8 cellular contexts compared by ENCODE assay signal in the genomic region with DNA sequence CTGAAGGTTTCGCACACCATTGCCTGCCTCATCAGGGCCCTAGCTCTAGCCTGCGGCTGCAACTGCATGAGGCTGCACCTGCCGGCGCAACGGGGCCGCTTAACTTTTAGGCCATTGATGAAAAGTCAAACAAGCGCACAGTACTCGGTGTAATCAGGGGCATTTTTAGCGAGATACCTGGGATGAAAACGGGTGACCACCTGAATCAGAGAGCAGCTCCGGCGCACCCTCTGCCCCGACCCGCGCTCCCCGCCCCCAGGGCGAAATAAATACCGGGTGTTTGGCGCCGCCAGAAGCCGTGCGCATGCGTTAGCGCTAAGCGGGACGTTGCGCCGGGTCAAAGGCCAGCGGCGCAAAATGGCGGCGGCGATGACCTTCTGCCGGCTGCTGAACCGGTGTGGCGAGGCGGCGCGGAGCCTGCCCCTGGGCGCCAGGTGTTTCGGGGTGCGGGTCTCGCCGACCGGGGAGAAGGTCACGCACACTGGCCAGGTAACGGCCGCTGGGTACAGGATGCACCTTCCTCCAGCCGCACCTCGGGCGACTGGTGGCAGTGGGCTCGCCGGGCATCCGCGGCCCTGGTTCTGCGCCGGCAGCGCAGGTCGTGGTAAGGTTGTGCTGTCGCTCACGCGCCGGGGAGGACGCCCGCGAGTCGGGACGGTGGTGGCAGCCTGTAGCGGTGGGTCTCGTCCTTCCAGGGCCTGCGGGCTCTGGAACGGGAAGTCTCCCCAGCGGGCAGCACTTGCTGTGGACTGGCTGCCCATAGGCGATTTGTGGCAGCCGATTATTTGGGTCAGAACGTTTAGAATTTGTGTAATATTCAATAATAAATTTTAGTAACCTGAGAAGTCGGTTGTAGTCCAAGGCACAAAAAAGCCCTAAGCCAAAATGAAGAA. TPM values are rescaled to one million over a fixed set of nuclear protein-coding genes. Genes with fewer than 3 reads are reported as not detected.
DNase-seq lines count a peak whose midpoint lies in the region; ATAC-seq and TF ChIP-seq lines count a peak whose summit lies in the region.

Gene NDUFS6 (plus strand): TSS at position 347 of the 893 bp plus-strand sequence. CDS start 11 bp downstream, at position 358.

- peak; percentile 13 for TF ChIP-seq RAD21 in neural cell (conservative IDR thresholded peaks at IDR 0.05)

- no peaks in the 10 kb centered on the region for H3K9me2 ChIP-seq in neural cell (ENCODE audit: insufficient read depth, low read length)

- H3K9me3 ChIP-seq in neural cell (ENCODE audit: low read length) = no peaks in the 10 kb centered on the region

- POLR2A ChIA-PET in RWPE1 (lab: Yijun Ruan, JAX; ENCODE audit: low non-redundant PET) = no interaction called here

- CTCF ChIA-PET in RWPE1 (lab: Yijun Ruan, JAX) = interaction anchor here (0.7 kb wide), 1 partner anchor 9 kb away, joined by 5 read pairs; no protein-coding TSS in a partner anchor

- DNase-seq in DMS79 (lab: John Stamatoyannopoulos, UW) (peak; percentile 25), KG1 (lab: John Stamatoyannopoulos, UW) (peak; percentile 63), RWPE1 (ENCODE audit: low spot score) (peak; percentile 63), fibroblast of villous mesenchyme (ENCODE audit: low read depth) (peak; percentile 61)
- DNase-seq in activated effector memory CD4-positive, alpha-beta T cell treated with anti-CD3 and anti-CD28 coated beads, Interleukin-2, amount 50 U/mL, for 16 hours = peak; percentile 94
- peak; percentile 76 to 81 for DNase-seq in stimulated activated naive CD8-positive, alpha-beta T cell treated with anti-CD3 and anti-CD28 coated beads, Interleukin-15, amount 100 ng/mL, for 72 hours

- TF ChIP-seq CTCF in RWPE1 (conservative IDR thresholded peaks at IDR 0.05; ENCODE audit: low read depth) (no peak), fibroblast of villous mesenchyme (IDR thresholded peaks at IDR 0.05; ENCODE audit: insufficient read depth, low read depth, low read length) (no peak), neural cell (IDR thresholded peaks at IDR 0.05; ENCODE audit: poor library complexity, severe bottlenecking) (no peak)

- H3K36me3 ChIP-seq in neural cell (ENCODE audit: insufficient read depth, low read length) = no peaks in the 10 kb centered on the region

- peak within 1 kb of the TSS; percentile 91 for H3K9ac ChIP-seq in neural cell (ENCODE audit: low read length)

- peak; percentile 39 for ATAC-seq in GM21717 (IDR thresholded peaks at IDR 0.05; ENCODE audit: unreplicated experiment)
- ATAC-seq in stimulated activated naive CD8-positive, alpha-beta T cell treated with anti-CD3 and anti-CD28 coated beads, Interleukin-15, amount 100 ng/mL, for 72 hours = peak; percentile 76

- peak within 1 kb of the TSS; percentile 86 for H2AFZ ChIP-seq in neural cell (ENCODE audit: low read depth, low read length)

- H3K27ac Mint-ChIP-seq in stimulated activated naive CD8-positive, alpha-beta T cell treated with anti-CD3 and anti-CD28 coated beads, Interleukin-15, amount 100 ng/mL, for 72 hours = peak within 1 kb of the TSS; percentile 92 to 94

- peaks cover 22% of the 10 kb centered on the region for H3K79me2 ChIP-seq in neural cell (replicated peaks; ENCODE audit: insufficient read depth, low read length)

- H4K20me1 ChIP-seq in neural cell (ENCODE audit: insufficient read depth) = no peaks in the 10 kb centered on the region

- H3K27ac ChIP-seq in RWPE1 = peak within 1 kb of the TSS; percentile 81
- H3K27ac ChIP-seq in neural cell (ENCODE audit: low read length) = peak within 1 kb of the TSS; percentile 76

- H3K4me3 ChIP-seq in fibroblast of villous mesenchyme (ENCODE audit: low read depth, low read length) = peak within 1 kb of the TSS; percentile 91
- peak within 1 kb of the TSS; percentile 100 for H3K4me3 ChIP-seq in neural cell (ENCODE audit: low read length)

- peak within 1 kb of the TSS; percentile 92 to 97 for H3K4me3 Mint-ChIP-seq in stimulated activated naive CD8-positive, alpha-beta T cell treated with anti-CD3 and anti-CD28 coated beads, Interleukin-15, amount 100 ng/mL, for 72 hours

- H3K4me2 ChIP-seq in neural cell (ENCODE audit: low read length) = peak within 1 kb of the TSS; percentile 99

- H3K27me3 Mint-ChIP-seq in stimulated activated naive CD8-positive, alpha-beta T cell treated with anti-CD3 and anti-CD28 coated beads, Interleukin-15, amount 100 ng/mL, for 72 hours = no peaks in the 10 kb centered on the region

- no peaks in the 10 kb centered on the region for H3K9me3 Mint-ChIP-seq in stimulated activated naive CD8-positive, alpha-beta T cell treated with anti-CD3 and anti-CD28 coated beads, Interleukin-15, amount 100 ng/mL, for 72 hours

- H3K4me1 Mint-ChIP-seq in stimulated activated naive CD8-positive, alpha-beta T cell treated with anti-CD3 and anti-CD28 coated beads, Interleukin-15, amount 100 ng/mL, for 72 hours = peaks cover 62% of the 10 kb centered on the region

- H3K27me3 ChIP-seq in neural cell (ENCODE audit: insufficient read depth, low read depth, low read length) = no peaks in the 10 kb centered on the region

- peak; percentile 34 for TF ChIP-seq EP300 in neural cell (conservative IDR thresholded peaks at IDR 0.05; ENCODE audit: poor library complexity, severe bottlenecking)

- H3F3A ChIP-seq in neural cell (ENCODE audit: insufficient read depth, low read length, poor library complexity, severe bottlenecking) = peaks cover 5% of the 10 kb centered on the region

TF ChIP-seq in neural cell, 6 proteins besides CTCF, POLR2A, EP300 and RAD21:
- TF ChIP-seq TAF1 (IDR thresholded peaks at IDR 0.05; ENCODE audit: low read depth) (peak; percentile 35), POLR2AphosphoS5 (IDR thresholded peaks at IDR 0.05) (peak; percentile 82), EZH2 (IDR thresholded peaks at IDR 0.05; ENCODE audit: borderline replicate concordance, insufficient read depth, low read length, poor library complexity, severe bottlenecking) (no peak), SMC3 (conservative IDR thresholded peaks at IDR 0.05; ENCODE audit: poor library complexity) (peak; percentile 10), MXI1 (conservative IDR thresholded peaks at IDR 0.05; ENCODE audit: poor library complexity, severe bottlenecking) (peak; percentile 85)
- TF ChIP-seq, protein P1, sequence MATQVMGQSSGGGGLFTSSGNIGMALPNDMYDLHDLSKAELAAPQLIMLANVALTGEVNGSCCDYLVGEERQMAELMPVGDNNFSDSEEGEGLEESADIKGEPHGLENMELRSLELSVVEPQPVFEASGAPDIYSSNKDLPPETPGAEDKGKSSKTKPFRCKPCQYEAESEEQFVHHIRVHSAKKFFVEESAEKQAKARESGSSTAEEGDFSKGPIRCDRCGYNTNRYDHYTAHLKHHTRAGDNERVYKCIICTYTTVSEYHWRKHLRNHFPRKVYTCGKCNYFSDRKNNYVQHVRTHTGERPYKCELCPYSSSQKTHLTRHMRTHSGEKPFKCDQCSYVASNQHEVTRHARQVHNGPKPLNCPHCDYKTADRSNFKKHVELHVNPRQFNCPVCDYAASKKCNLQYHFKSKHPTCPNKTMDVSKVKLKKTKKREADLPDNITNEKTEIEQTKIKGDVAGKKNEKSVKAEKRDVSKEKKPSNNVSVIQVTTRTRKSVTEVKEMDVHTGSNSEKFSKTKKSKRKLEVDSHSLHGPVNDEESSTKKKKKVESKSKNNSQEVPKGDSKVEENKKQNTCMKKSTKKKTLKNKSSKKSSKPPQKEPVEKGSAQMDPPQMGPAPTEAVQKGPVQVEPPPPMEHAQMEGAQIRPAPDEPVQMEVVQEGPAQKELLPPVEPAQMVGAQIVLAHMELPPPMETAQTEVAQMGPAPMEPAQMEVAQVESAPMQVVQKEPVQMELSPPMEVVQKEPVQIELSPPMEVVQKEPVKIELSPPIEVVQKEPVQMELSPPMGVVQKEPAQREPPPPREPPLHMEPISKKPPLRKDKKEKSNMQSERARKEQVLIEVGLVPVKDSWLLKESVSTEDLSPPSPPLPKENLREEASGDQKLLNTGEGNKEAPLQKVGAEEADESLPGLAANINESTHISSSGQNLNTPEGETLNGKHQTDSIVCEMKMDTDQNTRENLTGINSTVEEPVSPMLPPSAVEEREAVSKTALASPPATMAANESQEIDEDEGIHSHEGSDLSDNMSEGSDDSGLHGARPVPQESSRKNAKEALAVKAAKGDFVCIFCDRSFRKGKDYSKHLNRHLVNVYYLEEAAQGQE (IDR thresholded peaks at IDR 0.05; ENCODE audit: borderline replicate concordance) = peak; percentile 25
TF ChIP-seq in neural cell: peak in this region for 5.

RNA-seq across cellular contexts. Expression of gene NDUFS6, which starts in this region (rescaled TPM):
- 22.9 and 37.4 TPM in 2 replicates for total RNA-seq in fibroblast of villous mesenchyme
- 72.0 and 73.5 TPM in 2 replicates for polyA plus RNA-seq in neural cell
- polyA minus RNA-seq in neural cell = 30.9 and 49.8 TPM in 2 replicates

Comparison
In these comparisons a context has a peak if more than half of its experiments do, and no peak if none do; other contexts are left out.
1. Peak in every context shown above with its lines: DNase-seq, ATAC-seq, H3K4me3 ChIP-seq and H3K27ac ChIP-seq.
2. DNase-seq: peak in every context shown above with its lines; median percentile 94 in activated effector memory CD4-positive, alpha-beta T cell treated with anti-CD3 and anti-CD28 coated beads, Interleukin-2, amount 50 U/mL, for 16 hours; 78 in stimulated activated naive CD8-positive, alpha-beta T cell treated with anti-CD3 and anti-CD28 coated beads, Interleukin-15, amount 100 ng/mL, for 72 hours; 63 in KG1; 63 in RWPE1; 61 in fibroblast of villous mesenchyme; 25 in DMS79.